ENCODE assay signal across 1 cellular context in genomic region chr14:77376771-77377501, GRCh38.
TF ChIP-seq lines count a peak whose summit lies in the region.

SAMD15 (plus strand) TSS chr14:77377379; CDS start chr14:77377419, 40 bp downstream.
TMED8 (minus strand) TSS chr14:77377094; CDS start chr14:77377053, 41 bp downstream.

TF ChIP-seq in K562, 482 proteins besides CTCF, POLR2A, EP300 and RAD21 (continued from another document and continues in another):
- TF ChIP-seq ZBTB40 (IDR thresholded peaks at IDR 0.05) = peak; percentile 92
- no peak for TF ChIP-seq ZBTB40 (CRISPR knock-in tag; IDR thresholded peaks at IDR 0.05)
- no peak for TF ChIP-seq ZNF561 (CRISPR knock-in tag; conservative IDR thresholded peaks at IDR 0.05)
- peak; percentile 74 to 76 for TF ChIP-seq NRF1 (conservative IDR thresholded peaks at IDR 0.05 in 1 of 2, IDR thresholded peaks at IDR 0.05 in 1 of 2)
- no peak for TF ChIP-seq PTBP1 (IDR thresholded peaks at IDR 0.05; ENCODE audit: low read depth, low read length)
- TF ChIP-seq SIN3A (IDR thresholded peaks at IDR 0.05; ENCODE audit: borderline replicate concordance in 2 of 2, control insufficient read depth in 1 of 2, low read depth in 2 of 2, low read length in 2 of 2) = peak; percentile 70 to 93; a peak in 2 of 4 replicates
- TF ChIP-seq ZNF408 (CRISPR knock-in tag; IDR thresholded peaks at IDR 0.05; ENCODE audit: low read depth) = no peak
- TF ChIP-seq E2F3 (CRISPR knock-in tag; IDR thresholded peaks at IDR 0.05) = 0 out of 2 replicates have a peak, but pooled peaks have one; percentile 29
- TF ChIP-seq PRPF4 (IDR thresholded peaks at IDR 0.05; ENCODE audit: insufficient read depth, low read depth, low read length, poor library complexity, severe bottlenecking) = no peak
- no peak for TF ChIP-seq SMARCC2 (IDR thresholded peaks at IDR 0.05; ENCODE audit: low read depth)
- no peak for TF ChIP-seq PATZ1 (CRISPR knock-in tag; IDR thresholded peaks at IDR 0.05; ENCODE audit: borderline replicate concordance)
- 0 out of 2 replicates have a peak, but pooled peaks have one; percentile 38 for TF ChIP-seq ATF7 (IDR thresholded peaks at IDR 0.05)
- no peak for TF ChIP-seq ZNF699 (CRISPR knock-in tag; IDR thresholded peaks at IDR 0.05; ENCODE audit: insufficient replicate concordance)
- TF ChIP-seq ZBTB7A (IDR thresholded peaks at IDR 0.05; ENCODE audit: borderline replicate concordance, control insufficient read depth, low read depth, low read length) = peak; percentile 50; the same call in 1 of the 2 replicates
- no peak for TF ChIP-seq ZNF274 (IDR thresholded peaks at IDR 0.05; ENCODE audit: borderline replicate concordance, low read depth, low read length)
- TF ChIP-seq MAZ (CRISPR knock-in tag; conservative IDR thresholded peaks at IDR 0.05 in 1 of 2, IDR thresholded peaks at IDR 0.05 in 1 of 2) = peak in 1 of 2 experiments; percentile 34; a peak in 2 of 4 replicates
- TF ChIP-seq RFX1 (IDR thresholded peaks at IDR 0.05) = peak; percentile 95
- TF ChIP-seq TFAP4 (CRISPR knock-in tag; IDR thresholded peaks at IDR 0.05; ENCODE audit: borderline replicate concordance) = peak; percentile 59
- TF ChIP-seq ZNF830 (CRISPR knock-in tag; IDR thresholded peaks at IDR 0.05) = no peak
- TF ChIP-seq VEZF1 (CRISPR knock-in tag; IDR thresholded peaks at IDR 0.05) = no peak
- no peak for TF ChIP-seq CREM (IDR thresholded peaks at IDR 0.05; ENCODE audit: low read depth)
- TF ChIP-seq CUX1 (CRISPR knock-in tag; IDR thresholded peaks at IDR 0.05) = no peak
- TF ChIP-seq ELF1 (tag; IDR thresholded peaks at IDR 0.05) = peak; percentile 73; the same call in 1 of the 2 replicates
- TF ChIP-seq CHD1 (IDR thresholded peaks at IDR 0.05; ENCODE audit: low read length) = no peak
- no peak for TF ChIP-seq CHAMP1 (IDR thresholded peaks at IDR 0.05)
- TF ChIP-seq HLTF (IDR thresholded peaks at IDR 0.05) = no peak
- TF ChIP-seq GABPB1 (CRISPR knock-in tag; IDR thresholded peaks at IDR 0.05) = peak; percentile 83; the same call in 1 of the 2 replicates
- peak; percentile 71 to 94 (median 78) for TF ChIP-seq ZBTB11 (CRISPR knock-in tag; IDR thresholded peaks at IDR 0.05)
- no peak for TF ChIP-seq ZNF584 (CRISPR knock-in tag; IDR thresholded peaks at IDR 0.05; ENCODE audit: low read depth)
- peak; percentile 26 for TF ChIP-seq TBP (optimal IDR thresholded peaks at IDR 0.05; ENCODE audit: low read depth, low read length)
